Comparison of ENCODE assay signal across 35 cellular contexts in the genomic region with DNA sequence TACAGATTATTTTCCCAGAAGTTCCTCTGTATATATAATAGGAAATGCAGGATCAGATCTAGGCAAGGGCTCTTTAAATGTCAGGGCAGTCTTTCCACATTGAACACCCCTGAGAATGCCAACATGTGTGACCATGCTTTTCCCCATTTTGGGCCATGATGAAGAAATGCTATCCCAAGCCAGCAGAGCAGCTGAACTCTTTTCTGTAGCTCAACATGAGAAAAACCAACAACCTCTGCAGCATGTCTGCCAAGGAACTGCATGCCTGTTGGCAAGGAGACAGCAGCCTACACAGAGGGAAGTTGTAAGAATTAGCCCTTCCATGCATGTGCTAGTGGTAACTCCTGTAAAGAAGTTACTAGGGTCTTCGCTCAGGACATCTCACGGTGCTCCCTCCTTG. TPM values are rescaled to one million over a fixed set of nuclear protein-coding genes. Genes with fewer than 3 reads are reported as not detected.
"Had no signal": no experiment of that assay in that cellular context is flagged by ENCODE, and none has a peak within 500 bp of the region (broad histone marks: within the 10 kb centered on the region; RNA-seq: fewer than 3 reads in every experiment).

No MANE protein-coding gene starts in this region.

- H3K36me3 ChIP-seq: gastroesophageal sphincter, neutrophil, suprapubic skin, transverse colon, uterus had no signal

- H3K27ac ChIP-seq: coronary artery, gastroesophageal sphincter, neutrophil, suprapubic skin, transverse colon, uterus had no signal

- H3K9me3 ChIP-seq: gastroesophageal sphincter, mucosa of descending colon, neutrophil, suprapubic skin, transverse colon, uterus had no signal

- ATAC-seq: activated CD8-positive, alpha-beta T cell treated with anti-CD3 and anti-CD28 coated beads for 36 hours; activated naive CD8-positive, alpha-beta T cell treated with anti-CD3 and anti-CD28 coated beads, Interleukin-2, amount 50 U/mL, for 24 hours; gastroesophageal sphincter; left lobe of liver; mucosa of descending colon; stimulated activated memory B cell treated with anti-CD40 and anti-IgM and Interleukin-4, amounts not matched to agents 10 μg/mL and 1 μg/mL and 100 μg/mL, for 72 hours; WTC11 had no signal

- H3K4me3 ChIP-seq: coronary artery, dorsolateral prefrontal cortex, gastroesophageal sphincter, mucosa of descending colon, smooth muscle cell, suprapubic skin, transverse colon, uterus had no signal

- DNase-seq: activated CD4-positive, alpha-beta T cell treated with anti-CD3 and anti-CD28 coated beads, Interleukin-2, amount 50 U/mL, for 1 hour; activated CD8-positive, alpha-beta T cell treated with anti-CD3 and anti-CD28 coated beads for 36 hours; activated naive CD8-positive, alpha-beta T cell treated with anti-CD3 and anti-CD28 coated beads, Interleukin-2, amount 50 U/mL, for 24 hours; activated T-cell treated with anti-CD3 and anti-CD28 coated beads, Interleukin-2, amount 50 U/mL, for 48 hours; amygdala; cerebellar nuclear complex; dorsolateral prefrontal cortex; effector memory CD4-positive, alpha-beta T cell; immature natural killer cell; mucosa of descending colon; naive B cell; nephron progenitor cell; stimulated activated CD4-positive, alpha-beta T cell treated with anti-CD3 and anti-CD28 coated beads, Interleukin-1b, Interleukin-23, amount 100 ng/mL, for 48 hours; stimulated activated CD4-positive, alpha-beta T cell treated with anti-CD3 and anti-CD28 coated beads, Interleukin-4, amount 100 ng/mL, for 4 hours; stimulated activated CD8-positive, alpha-beta memory T cell treated with anti-CD3 and anti-CD28 coated beads, Interleukin-4, amount 100 ng/mL, for 48 hours; T-helper 2 cell; transverse colon had no signal

- H3K27me3 ChIP-seq: dorsolateral prefrontal cortex, gastroesophageal sphincter, neutrophil, suprapubic skin, transverse colon, uterus had no signal

RNA-seq across cellular contexts. Expression of gene IFNK, which starts 9.5 kb away (rescaled TPM):
- total RNA-seq: activated CD8-positive, alpha-beta T cell treated with anti-CD3 and anti-CD28 coated beads for 36 hours; activated T-helper 2 cell treated with anti-CD3 and anti-CD28 coated beads, Interferon-gamma antibody, Interleukin-2, Interleukin-4, amounts not matched to agents 10 μg/mL and 5 μg/mL and 100 μg/mL, durations not matched to agents 14 hours and 24 hours and 36 hours; bronchial epithelial cell; dorsolateral prefrontal cortex; epithelial cell of proximal tubule; gastroesophageal sphincter; kidney epithelial cell; left lobe of liver; lung microvascular endothelial cell; mesenteric fat pad; mucosa of descending colon; osteocyte; progenitor cell of endocrine pancreas; renal cortical epithelial cell; smooth muscle cell; suprapubic skin; transverse colon; uterus; WTC11 had no signal
- polyA plus RNA-seq: immature natural killer cell, smooth muscle cell had no signal
